ENCODE assay signal across 11 cellular contexts in genomic region chr2:117815946-117816345, GRCh38. TPM values are rescaled to one million over a fixed set of nuclear protein-coding genes. Genes with fewer than 3 reads are reported as not detected.
DNase-seq lines count a peak whose midpoint lies in the region; TF ChIP-seq lines count a peak whose summit lies in the region.
"Had no signal": no experiment of that assay in that cellular context is flagged by ENCODE, and none has a peak within 500 bp of the region (broad histone marks: within the 10 kb centered on the region; RNA-seq: fewer than 3 reads in every experiment).

No MANE protein-coding gene starts in this region.

- peak overlapping the region; percentile 100; the same call in 1 of the 2 replicates for H3K27ac ChIP-seq in MM.1S (ENCODE audit: low read length)
- no peak overlapping the region for H3K27ac ChIP-seq in ectodermal cell (ENCODE audit: insufficient read depth, low read depth, low read length, poor library complexity, severe bottlenecking)

- intact Hi-C loops in Caco-2 (cut with micrococcal nuclease; ENCODE audit: unreplicated experiment) = no loop called here

- peaks cover 4% of the 10 kb centered on the region; the same call in 1 of the 2 replicates for H4K20me1 ChIP-seq in MM.1S (ENCODE audit: insufficient read depth, low read length)

- H3K9me3 ChIP-seq in Caco-2 (no peaks in the 10 kb centered on the region), MM.1S (replicated peaks; ENCODE audit: insufficient read depth, low read length) (no peaks in the 10 kb centered on the region), ectodermal cell (ENCODE audit: control insufficient read depth, low read length) (no peaks in the 10 kb centered on the region)
- H3K9me3 ChIP-seq: left lung had no signal

- CTCF ChIA-PET in Caco-2 (lab: Charles Lee) = interaction anchor here (0.8 kb wide), 1 partner anchor 187 kb away, joined by 5 read pairs; no protein-coding TSS in a partner anchor

- no peaks in the 10 kb centered on the region for H3K9me2 ChIP-seq in MM.1S (replicated peaks; ENCODE audit: insufficient read depth, low read length)

- no peak overlapping the region for H2AFZ ChIP-seq in MM.1S (ENCODE audit: low read length)

- H3K4me3 ChIP-seq in Caco-2 (ENCODE audit: low read depth, low read length) (peak overlapping the region; percentile 60), MM.1S (ENCODE audit: low read length) (peak overlapping the region; percentile 95), ectodermal cell (ENCODE audit: insufficient read depth, low read depth, low read length) (peak overlapping the region; percentile 92)

- peaks cover 2% of the 10 kb centered on the region; the same call in 1 of the 2 replicates for H3K36me3 ChIP-seq in Caco-2 (ENCODE audit: control insufficient read depth, insufficient read depth, low read length)
- peaks cover 21% of the 10 kb centered on the region for H3K36me3 ChIP-seq in MM.1S (replicated peaks; ENCODE audit: insufficient read depth, low read length)
- peaks cover 32% of the 10 kb centered on the region for H3K36me3 ChIP-seq in ectodermal cell (ENCODE audit: control insufficient read depth, insufficient read depth, low read length)

- peaks cover 5% of the 10 kb centered on the region for H3K4me1 Mint-ChIP-seq in Caco-2 (ENCODE audit: low read depth, unreplicated experiment)
- peaks cover 18% of the 10 kb centered on the region for H3K4me1 Mint-ChIP-seq in neural crest cell

- H3K9ac ChIP-seq in MM.1S (ENCODE audit: low read length) = peak overlapping the region; percentile 99

- H3K79me2 ChIP-seq in MM.1S (ENCODE audit: low read length) = peaks cover 53% of the 10 kb centered on the region

- WGBS in ectodermal cell, 2 experiments = 94% methylated on average over 2 of the region's 3 CpGs; no CpG with 5 or more reads in 1 of the 2 experiments

- no peak for DNase-seq in Caco-2
- no peak for DNase-seq in MM.1S
- DNase-seq in neural crest cell (ENCODE audit: low read depth, low spot score) = no peak
- DNase-seq in HCEC 1CT = no peak
- DNase-seq in OCI-M2 (lab: John Stamatoyannopoulos, UW; ENCODE audit: unreplicated experiment) = no peak
- DNase-seq in NCI-H2107 (lab: John Stamatoyannopoulos, UW) = no peak
- DNase-seq in AG20443 (ENCODE audit: low spot score) = no peak
- DNase-seq: H7, left lung, SW 1271 had no signal

- H3K9me3 Mint-ChIP-seq in Caco-2 (ENCODE audit: unreplicated experiment) = no peaks in the 10 kb centered on the region
- H3K9me3 Mint-ChIP-seq in neural crest cell = no peaks in the 10 kb centered on the region

- H3K4me1 ChIP-seq in Caco-2 (peaks cover 12% of the 10 kb centered on the region), MM.1S (ENCODE audit: low read length) (peaks cover 23% of the 10 kb centered on the region), ectodermal cell (ENCODE audit: control insufficient read depth, insufficient read depth, low read length) (peaks cover 10% of the 10 kb centered on the region)

- peak overlapping the region; percentile 92 for H3K4me3 Mint-ChIP-seq in Caco-2 (ENCODE audit: unreplicated experiment)
- peak overlapping the region; percentile 91 for H3K4me3 Mint-ChIP-seq in neural crest cell

- TF ChIP-seq CTCF in Caco-2 (IDR thresholded peaks at IDR 0.05; ENCODE audit: insufficient read depth in 1 of 2, low read depth in 1 of 2, low read length in 1 of 2, severe bottlenecking in 1 of 2, unreplicated experiment in 1 of 2) = no peak
- no peak for TF ChIP-seq CTCF in MM.1S (IDR thresholded peaks at IDR 0.05; ENCODE audit: low read length)
- no peak for TF ChIP-seq CTCF in neural crest cell (conservative IDR thresholded peaks at IDR 0.05)

- POLR2A ChIA-PET in Caco-2 (lab: Charles Lee) = no interaction called here

- H3K36me3 Mint-ChIP-seq in Caco-2 (ENCODE audit: insufficient read depth, unreplicated experiment) = peaks cover 45% of the 10 kb centered on the region
- peaks cover 3% of the 10 kb centered on the region for H3K36me3 Mint-ChIP-seq in neural crest cell (ENCODE audit: low read depth)

- no TSS peak for BruUV-seq in Caco-2 (replicated peaks; lab: Mats Ljungman, UMichigan)

- H3K27ac Mint-ChIP-seq in Caco-2 (ENCODE audit: unreplicated experiment) (no peak overlapping the region), neural crest cell (ENCODE audit: unreplicated experiment) (no peak overlapping the region)

- no peaks in the 10 kb centered on the region for H3K27me3 ChIP-seq in Caco-2 (replicated peaks; ENCODE audit: control insufficient read depth, insufficient read depth, low read length)
- H3K27me3 ChIP-seq in MM.1S (replicated peaks; ENCODE audit: insufficient read depth, low read length) = no peaks in the 10 kb centered on the region
- H3K27me3 ChIP-seq in ectodermal cell (ENCODE audit: control insufficient read depth, insufficient read depth, low read length, poor library complexity, severe bottlenecking) = no peaks in the 10 kb centered on the region
- H3K27me3 ChIP-seq: left lung had no signal

- no peaks in the 10 kb centered on the region for H3K27me3 Mint-ChIP-seq in Caco-2 (ENCODE audit: insufficient read depth, unreplicated experiment)
- H3K27me3 Mint-ChIP-seq in neural crest cell (ENCODE audit: low read depth) = peaks cover 11% of the 10 kb centered on the region

- peaks cover 27% of the 10 kb centered on the region for H3F3A ChIP-seq in MM.1S (ENCODE audit: insufficient read depth, low read length)

- H3K4me2 ChIP-seq in MM.1S (ENCODE audit: low read depth, low read length) = peak overlapping the region; percentile 83

RNA-seq across cellular contexts. Expression of gene DDX18, which starts 1.5 kb away (rescaled TPM):
- total RNA-seq in Caco-2 (2022) (99.0 and 103 TPM in 2 replicates), neural crest cell (76.7 and 77.9 TPM in 2 replicates)
- polyA plus RNA-seq in ectodermal cell (2013, experiment 1 of 4) = 72.7 TPM
- polyA plus RNA-seq in ectodermal cell (2013, experiment 2 of 4) = 75.5 TPM
- polyA plus RNA-seq in ectodermal cell (2013, experiment 3 of 4) = 48.2 TPM
- 59.3 TPM for polyA plus RNA-seq in ectodermal cell (2013, experiment 4 of 4)
